ENCODE assay signal across 1 cellular context in genomic region chr1:43969746-43970466, GRCh38.
TF ChIP-seq lines count a peak whose summit lies in the region.

Gene DPH2 (plus strand): TSS chr1:43970010. CDS start chr1:43970176, 166 bp downstream.

TF ChIP-seq in K562, 482 proteins besides CTCF, POLR2A, EP300 and RAD21 (continued from another document and continues in another):
- TF ChIP-seq PKNOX1 (IDR thresholded peaks at IDR 0.05) (peak; percentile 69), MTA3 (IDR thresholded peaks at IDR 0.05; ENCODE audit: borderline replicate concordance) (0 out of 2 replicates have a peak, but pooled peaks have one; percentile 30), CREB1 (IDR thresholded peaks at IDR 0.05) (peak; percentile 71), CREB1 (CRISPR knock-in tag; IDR thresholded peaks at IDR 0.05) (peak; percentile 25; the same call in 1 of the 2 replicates), USF2 (CRISPR knock-in tag; IDR thresholded peaks at IDR 0.05) (peak; percentile 71), HDAC2 (IDR thresholded peaks at IDR 0.05) (peak; percentile 99), KDM2B (CRISPR knock-in tag; IDR thresholded peaks at IDR 0.05) (no peak), VEZF1 (CRISPR knock-in tag; IDR thresholded peaks at IDR 0.05) (peak; percentile 54; the same call in 1 of the 2 replicates), SMAD3 (CRISPR knock-in tag; conservative IDR thresholded peaks at IDR 0.05) (no peak), POLR2B (IDR thresholded peaks at IDR 0.05; ENCODE audit: low read depth, partially characterized antibody) (peak; percentile 44), MYC (IDR thresholded peaks at IDR 0.05; ENCODE audit: low read depth, low read length) (peak; percentile 97), MYC (CRISPR knock-in tag; IDR thresholded peaks at IDR 0.05; ENCODE audit: borderline replicate concordance, low read depth) (peak; percentile 83; the same call in 1 of the 2 replicates), TEAD4 (IDR thresholded peaks at IDR 0.05; ENCODE audit: low read length) (no peak), TEAD4 (CRISPR knock-in tag; IDR thresholded peaks at IDR 0.05; ENCODE audit: borderline replicate concordance) (0 out of 2 replicates have a peak, but pooled peaks have one; percentile 55), NFATC3 (IDR thresholded peaks at IDR 0.05) (no peak), ZBED1 (IDR thresholded peaks at IDR 0.05) (no peak), MEF2A (IDR thresholded peaks at IDR 0.05; ENCODE audit: control insufficient read depth, low read depth, low read length) (no peak), NR2C2 (CRISPR knock-in tag; IDR thresholded peaks at IDR 0.05) (peak; percentile 95), NR2C2 (tag; IDR thresholded peaks at IDR 0.05) (peak; percentile 99), CREM (IDR thresholded peaks at IDR 0.05; ENCODE audit: low read depth) (peak; percentile 90), ESRRA (IDR thresholded peaks at IDR 0.05; ENCODE audit: borderline replicate concordance, low read depth) (0 out of 2 replicates have a peak, but pooled peaks have one; percentile 12), RB1 (IDR thresholded peaks at IDR 0.05; ENCODE audit: low read depth) (peak; percentile 62), PHF20 (IDR thresholded peaks at IDR 0.05; ENCODE audit: partially characterized antibody) (peak; percentile 87), TFAP4 (CRISPR knock-in tag; IDR thresholded peaks at IDR 0.05; ENCODE audit: borderline replicate concordance) (peak; percentile 60), SP2 (IDR thresholded peaks at IDR 0.05; ENCODE audit: extremely low read depth, low read depth, low read length, poor library complexity, severe bottlenecking) (peak; percentile 69), MAX (CRISPR knock-in tag; IDR thresholded peaks at IDR 0.05) (peak; percentile 91), BHLHE40 (IDR thresholded peaks at IDR 0.05; ENCODE audit: low read length) (no peak), RBBP5 (IDR thresholded peaks at IDR 0.05; ENCODE audit: borderline replicate concordance, insufficient read depth, low read length, poor library complexity, severe bottlenecking) (peak; percentile 44), CHD2 (IDR thresholded peaks at IDR 0.05; ENCODE audit: low read depth, low read length) (peak; percentile 61; the same call in 1 of the 2 replicates), FOXK2 (conservative IDR thresholded peaks at IDR 0.05 in 1 of 2, IDR thresholded peaks at IDR 0.05 in 1 of 2; ENCODE audit: low read depth in 2 of 2) (peak; percentile 94 to 95), HSF4 (CRISPR knock-in tag; IDR thresholded peaks at IDR 0.05; ENCODE audit: borderline replicate concordance) (no peak), LEF1 (IDR thresholded peaks at IDR 0.05) (peak; percentile 37; the same call in 1 of the 2 replicates), AFF1 (IDR thresholded peaks at IDR 0.05; ENCODE audit: low read depth in 1 of 2, partially characterized antibody in 2 of 2) (peak; percentile 17 to 87), TAF15 (IDR thresholded peaks at IDR 0.05; ENCODE audit: low read depth, low read length) (no peak), E2F1 (CRISPR knock-in tag; IDR thresholded peaks at IDR 0.05) (no peak), EP400 (IDR thresholded peaks at IDR 0.05) (peak; percentile 94), HNRNPLL (IDR thresholded peaks at IDR 0.05; ENCODE audit: low read depth, low read length, poor library complexity, severe bottlenecking) (peak; percentile 30), FOXJ2 (tag; IDR thresholded peaks at IDR 0.05) (no peak; the same call in 1 of the 2 replicates), ZNF146 (CRISPR knock-in tag; IDR thresholded peaks at IDR 0.05; ENCODE audit: unreplicated experiment) (no peak), SAP30 (IDR thresholded peaks at IDR 0.05; ENCODE audit: borderline replicate concordance, insufficient read depth, low read depth, low read length, poor library complexity, severe bottlenecking) (peak; percentile 100), ZNF282 (CRISPR knock-in tag; IDR thresholded peaks at IDR 0.05) (no peak), E2F5 (CRISPR knock-in tag; IDR thresholded peaks at IDR 0.05) (0 out of 2 replicates have a peak, but pooled peaks have one; percentile 52), PREB (CRISPR knock-in tag; IDR thresholded peaks at IDR 0.05) (no peak), RBM22 (IDR thresholded peaks at IDR 0.05; ENCODE audit: low read depth, low read length, poor library complexity, severe bottlenecking) (no peak), COPS2 (conservative IDR thresholded peaks at IDR 0.05) (no peak), RUNX1 (IDR thresholded peaks at IDR 0.05; ENCODE audit: low read depth) (no peak), ZNF589 (CRISPR knock-in tag; IDR thresholded peaks at IDR 0.05; ENCODE audit: low read depth) (no peak), ATF7 (IDR thresholded peaks at IDR 0.05) (peak; percentile 60), C11orf30 (IDR thresholded peaks at IDR 0.05; ENCODE audit: low read depth) (peak; percentile 81), RNF219 (CRISPR knock-in tag; IDR thresholded peaks at IDR 0.05) (no peak)
